Comparison of ENCODE assay signal across 1 cellular context in genomic region chr10:75057680-75058079, GRCh38.
TF ChIP-seq lines count a peak whose summit lies in the region.

No MANE protein-coding gene starts in this region.

TF ChIP-seq in GM12878, 131 proteins besides CTCF, POLR2A, EP300 and RAD21 (continued from another document):
- TF ChIP-seq ATF2 (IDR thresholded peaks at IDR 0.05; ENCODE audit: low read length), result no peak
- TF ChIP-seq YBX1 (IDR thresholded peaks at IDR 0.05), result no peak
- TF ChIP-seq RCOR1 (conservative IDR thresholded peaks at IDR 0.05; ENCODE audit: low read depth, low read length), result no peak
- TF ChIP-seq PBX3 (IDR thresholded peaks at IDR 0.05; ENCODE audit: insufficient replicate concordance, low read depth, low read length), result no peak
- no peak for TF ChIP-seq GATAD2B (conservative IDR thresholded peaks at IDR 0.05; ENCODE audit: low read depth)
- TF ChIP-seq KLF5 (IDR thresholded peaks at IDR 0.05; ENCODE audit: partially characterized antibody), result no peak
- TF ChIP-seq HCFC1 (IDR thresholded peaks at IDR 0.05; ENCODE audit: low read length), result 0 out of 2 replicates have a peak, but pooled peaks have one; percentile 34
- TF ChIP-seq KDM1A (IDR thresholded peaks at IDR 0.05; ENCODE audit: borderline replicate concordance), result no peak
- no peak for TF ChIP-seq NR2C1 (IDR thresholded peaks at IDR 0.05)
- peak; percentile 66 for TF ChIP-seq SIX5 (IDR thresholded peaks at IDR 0.05; ENCODE audit: low read depth, low read length, severe bottlenecking)
